1 cellular context compared by ENCODE assay signal in the genomic region with DNA sequence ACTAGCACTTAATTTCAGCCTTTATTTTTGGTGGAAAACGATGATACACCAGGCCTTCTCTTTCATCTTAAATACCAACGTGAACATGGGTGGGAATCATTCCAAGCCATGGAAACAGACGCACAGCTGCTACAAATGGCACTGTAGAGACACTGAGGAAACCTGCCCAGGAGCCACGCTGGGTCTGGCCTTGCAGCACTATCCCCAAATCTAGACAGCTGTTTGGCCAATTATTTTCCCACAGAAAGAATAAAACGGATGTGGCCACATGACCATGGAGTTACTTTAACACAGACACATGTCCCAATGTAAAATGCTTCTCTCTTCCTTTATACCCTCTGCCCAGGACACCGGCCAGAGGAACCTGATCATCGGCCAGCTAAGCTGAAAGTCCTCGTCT.
TF ChIP-seq lines count a peak whose summit lies in the region.

No MANE protein-coding gene starts in this region.

TF ChIP-seq in K562, 482 proteins besides CTCF, POLR2A, EP300 and RAD21:
- TF ChIP-seq GTF2E2 (tag; IDR thresholded peaks at IDR 0.05) (no peak), RBM34 (IDR thresholded peaks at IDR 0.05; ENCODE audit: borderline replicate concordance, insufficient read depth, low read length) (no peak), YY1 (IDR thresholded peaks at IDR 0.05; ENCODE audit: borderline replicate concordance in 1 of 3, control insufficient read depth in 1 of 3, extremely low read depth in 1 of 3, insufficient read depth in 3 of 3, insufficient read length in 1 of 3, insufficient replicate concordance in 2 of 3, low read depth in 1 of 3, low read length in 2 of 3) (no peak), NCOR1 (IDR thresholded peaks at IDR 0.05) (no peak), LCOR (CRISPR knock-in tag; IDR thresholded peaks at IDR 0.05) (no peak), XRCC4 (IDR thresholded peaks at IDR 0.05; ENCODE audit: extremely low read depth, insufficient read depth, insufficient read length) (no peak), PTTG1 (tag; IDR thresholded peaks at IDR 0.05; ENCODE audit: low read depth) (no peak), HNRNPL (IDR thresholded peaks at IDR 0.05; ENCODE audit: low read depth, low read length) (no peak), ZNF445 (CRISPR knock-in tag; IDR thresholded peaks at IDR 0.05; ENCODE audit: low read depth) (no peak), ZNF316 (IDR thresholded peaks at IDR 0.05) (no peak), ETV5 (CRISPR knock-in tag; IDR thresholded peaks at IDR 0.05; ENCODE audit: low read depth) (no peak), KDM1A (IDR thresholded peaks at IDR 0.05) (no peak), ZNF586 (CRISPR knock-in tag; conservative IDR thresholded peaks at IDR 0.05) (no peak)
- TF ChIP-seq, protein P1, sequence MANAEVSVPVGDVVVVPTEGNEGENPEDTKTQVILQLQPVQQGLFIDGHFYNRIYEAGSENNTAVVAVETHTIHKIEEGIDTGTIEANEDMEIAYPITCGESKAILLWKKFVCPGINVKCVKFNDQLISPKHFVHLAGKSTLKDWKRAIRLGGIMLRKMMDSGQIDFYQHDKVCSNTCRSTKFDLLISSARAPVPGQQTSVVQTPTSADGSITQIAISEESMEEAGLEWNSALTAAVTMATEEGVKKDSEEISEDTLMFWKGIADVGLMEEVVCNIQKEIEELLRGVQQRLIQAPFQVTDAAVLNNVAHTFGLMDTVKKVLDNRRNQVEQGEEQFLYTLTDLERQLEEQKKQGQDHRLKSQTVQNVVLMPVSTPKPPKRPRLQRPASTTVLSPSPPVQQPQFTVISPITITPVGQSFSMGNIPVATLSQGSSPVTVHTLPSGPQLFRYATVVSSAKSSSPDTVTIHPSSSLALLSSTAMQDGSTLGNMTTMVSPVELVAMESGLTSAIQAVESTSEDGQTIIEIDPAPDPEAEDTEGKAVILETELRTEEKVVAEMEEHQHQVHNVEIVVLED (CRISPR knock-in tag; IDR thresholded peaks at IDR 0.05) = no peak
- TF ChIP-seq, protein P2, sequence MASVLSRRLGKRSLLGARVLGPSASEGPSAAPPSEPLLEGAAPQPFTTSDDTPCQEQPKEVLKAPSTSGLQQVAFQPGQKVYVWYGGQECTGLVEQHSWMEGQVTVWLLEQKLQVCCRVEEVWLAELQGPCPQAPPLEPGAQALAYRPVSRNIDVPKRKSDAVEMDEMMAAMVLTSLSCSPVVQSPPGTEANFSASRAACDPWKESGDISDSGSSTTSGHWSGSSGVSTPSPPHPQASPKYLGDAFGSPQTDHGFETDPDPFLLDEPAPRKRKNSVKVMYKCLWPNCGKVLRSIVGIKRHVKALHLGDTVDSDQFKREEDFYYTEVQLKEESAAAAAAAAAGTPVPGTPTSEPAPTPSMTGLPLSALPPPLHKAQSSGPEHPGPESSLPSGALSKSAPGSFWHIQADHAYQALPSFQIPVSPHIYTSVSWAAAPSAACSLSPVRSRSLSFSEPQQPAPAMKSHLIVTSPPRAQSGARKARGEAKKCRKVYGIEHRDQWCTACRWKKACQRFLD (CRISPR knock-in tag; IDR thresholded peaks at IDR 0.05) = no peak
- TF ChIP-seq, protein P3, sequence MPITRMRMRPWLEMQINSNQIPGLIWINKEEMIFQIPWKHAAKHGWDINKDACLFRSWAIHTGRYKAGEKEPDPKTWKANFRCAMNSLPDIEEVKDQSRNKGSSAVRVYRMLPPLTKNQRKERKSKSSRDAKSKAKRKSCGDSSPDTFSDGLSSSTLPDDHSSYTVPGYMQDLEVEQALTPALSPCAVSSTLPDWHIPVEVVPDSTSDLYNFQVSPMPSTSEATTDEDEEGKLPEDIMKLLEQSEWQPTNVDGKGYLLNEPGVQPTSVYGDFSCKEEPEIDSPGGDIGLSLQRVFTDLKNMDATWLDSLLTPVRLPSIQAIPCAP (CRISPR knock-in tag; IDR thresholded peaks at IDR 0.05; ENCODE audit: borderline replicate concordance) = no peak
- TF ChIP-seq, protein P4, sequence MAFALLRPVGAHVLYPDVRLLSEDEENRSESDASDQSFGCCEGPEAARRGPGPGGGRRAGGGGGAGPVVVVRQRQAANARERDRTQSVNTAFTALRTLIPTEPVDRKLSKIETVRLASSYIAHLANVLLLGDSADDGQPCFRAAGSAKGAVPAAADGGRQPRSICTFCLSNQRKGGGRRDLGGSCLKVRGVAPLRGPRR (CRISPR knock-in tag; IDR thresholded peaks at IDR 0.05) = no peak
